22 cellular contexts compared by ENCODE assay signal in the genomic region with DNA sequence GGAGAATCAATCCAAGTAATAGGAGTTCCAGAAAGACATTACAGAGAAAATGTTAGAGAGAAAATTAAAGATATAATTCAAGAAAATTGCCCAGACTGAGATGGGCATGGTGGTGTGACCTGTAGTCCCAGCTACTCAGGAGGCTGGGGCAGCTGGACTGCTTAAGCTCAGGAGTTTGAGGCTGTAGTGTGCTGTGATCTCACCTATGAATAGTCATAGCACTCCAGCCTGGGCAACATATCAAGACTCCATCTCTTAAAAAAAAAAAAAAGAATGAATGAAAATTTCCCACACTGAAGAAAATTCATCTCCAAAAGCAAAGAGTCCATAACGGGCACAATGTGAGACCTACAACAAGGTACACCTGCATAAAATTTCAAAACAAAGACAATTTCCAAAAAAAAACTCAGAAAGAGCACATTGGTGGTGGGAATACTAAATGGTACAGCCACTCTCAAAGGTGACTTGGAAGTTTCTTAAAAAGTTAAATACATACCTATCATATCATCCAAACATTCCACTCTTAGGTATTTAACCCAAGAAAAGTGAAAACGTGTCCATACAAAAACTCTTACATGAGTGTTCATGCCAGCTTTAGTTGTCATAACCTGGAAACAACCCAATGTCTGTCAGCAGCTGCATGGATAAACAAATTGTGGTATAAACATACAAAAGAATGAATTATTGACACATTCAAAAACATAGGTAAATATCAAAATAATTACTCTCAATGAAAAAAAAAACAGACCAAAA. TPM values are rescaled to one million over a fixed set of nuclear protein-coding genes. Genes with fewer than 3 reads are reported as not detected.
DNase-seq lines count a peak whose midpoint lies in the region; ATAC-seq, FAIRE-seq and TF ChIP-seq lines count a peak whose summit lies in the region.
"Had no signal": no experiment of that assay in that cellular context is flagged by ENCODE, and none has a peak within 500 bp of the region (broad histone marks: within the 10 kb centered on the region; RNA-seq: fewer than 3 reads in every experiment).

No MANE protein-coding gene starts in this region.

- no peak for TF ChIP-seq CTCF in mammary epithelial cell (conservative IDR thresholded peaks at IDR 0.05 in 1 of 2, IDR thresholded peaks at IDR 0.05 in 1 of 2; ENCODE audit: extremely low read depth in 1 of 2, insufficient read depth in 1 of 2, low read depth in 1 of 2, low read length in 2 of 2)
- no peak for TF ChIP-seq CTCF in breast epithelium (IDR thresholded peaks at IDR 0.05)
- TF ChIP-seq CTCF in coronary artery (IDR thresholded peaks at IDR 0.05) = no peak
- TF ChIP-seq CTCF in keratinocyte (optimal IDR thresholded peaks at IDR 0.05 in 1 of 3, IDR thresholded peaks at IDR 0.05 in 1 of 3, conservative IDR thresholded peaks at IDR 0.05 in 1 of 3; ENCODE audit: extremely low read depth in 1 of 3, insufficient read depth in 2 of 3, low read length in 3 of 3) = no peak
- no peak for TF ChIP-seq CTCF in PC-3 (conservative IDR thresholded peaks at IDR 0.05; ENCODE audit: low read depth, low read length)

- H3K27me3 ChIP-seq in mammary epithelial cell (ENCODE audit: insufficient read depth, low read length) = no peaks in the 10 kb centered on the region
- no peaks in the 10 kb centered on the region for H3K27me3 ChIP-seq in breast epithelium
- H3K27me3 ChIP-seq in keratinocyte (ENCODE audit: control insufficient read depth, extremely low read depth, insufficient read depth, low read length) = no peaks in the 10 kb centered on the region
- H3K27me3 ChIP-seq in PC-3 (ENCODE audit: low read length) = no peaks in the 10 kb centered on the region
- H3K27me3 ChIP-seq: BE2C; BLaER1 treated with 17β-estradiol and CSF1 and Interleukin-3, amounts not matched to agents 10 nM and 100 nM had no signal

- H3K36me3 ChIP-seq in mammary epithelial cell (ENCODE audit: insufficient read depth, low read length) (no peaks in the 10 kb centered on the region), breast epithelium (no peaks in the 10 kb centered on the region), keratinocyte (ENCODE audit: control insufficient read depth in 2 of 2, extremely low read depth in 1 of 2, insufficient read depth in 2 of 2, low read length in 2 of 2) (no peaks in the 10 kb centered on the region), PC-3 (ENCODE audit: low read depth, low read length) (no peaks in the 10 kb centered on the region)
- H3K36me3 ChIP-seq: BE2C; BLaER1 treated with 17β-estradiol and CSF1 and Interleukin-3, amounts not matched to agents 10 nM and 100 nM had no signal

- peaks cover 26% of the 10 kb centered on the region for H3K4me1 ChIP-seq in mammary epithelial cell (ENCODE audit: insufficient read depth, low read length)
- no peaks in the 10 kb centered on the region for H3K4me1 ChIP-seq in breast epithelium
- peaks cover 24% of the 10 kb centered on the region for H3K4me1 ChIP-seq in keratinocyte (ENCODE audit: control insufficient read depth, extremely low read depth, insufficient read depth, low read length)
- H3K4me1 ChIP-seq in PC-3 (ENCODE audit: insufficient read depth, low read length) = no peaks in the 10 kb centered on the region; the same call in 1 of the 2 replicates

- 0% methylated on average over 1 of the region's 2 CpGs for WGBS in mammary epithelial cell (ENCODE audit: low coverage, missing lambda C conversion rate)

- no peaks in the 10 kb centered on the region for H3K9me2 ChIP-seq in PC-3 (replicated peaks; ENCODE audit: low read length)

- in situ Hi-C loops in mammary epithelial cell (cut with MboI; ENCODE audit: low sequenced_read_pairs in 2 of 2) = no loop called here

- ATAC-seq in PC-3 = no peak

- no peak for TF ChIP-seq POLR2A in breast epithelium (IDR thresholded peaks at IDR 0.05)

- H3K9me3 ChIP-seq in mammary epithelial cell (replicated peaks; ENCODE audit: insufficient read depth, low read length) = no peaks in the 10 kb centered on the region
- no peaks in the 10 kb centered on the region for H3K9me3 ChIP-seq in breast epithelium
- H3K9me3 ChIP-seq in keratinocyte (ENCODE audit: control insufficient read depth, low read depth, low read length) = no peaks in the 10 kb centered on the region
- H3K9me3 ChIP-seq in PC-3 (ENCODE audit: low read length) = no peaks in the 10 kb centered on the region
- H3K9me3 ChIP-seq: BE2C; BLaER1 treated with 17β-estradiol and CSF1 and Interleukin-3, amounts not matched to agents 10 nM and 100 nM had no signal

- H4K20me1 ChIP-seq in mammary epithelial cell (ENCODE audit: insufficient read depth, low read length) (no peaks in the 10 kb centered on the region), keratinocyte (ENCODE audit: control insufficient read depth, extremely low read depth, insufficient read depth, low read length) (no peaks in the 10 kb centered on the region), PC-3 (ENCODE audit: low read length) (no peaks in the 10 kb centered on the region)
- H4K20me1 ChIP-seq: BLaER1 treated with 17β-estradiol and CSF1 and Interleukin-3, amounts not matched to agents 10 nM and 100 nM had no signal

- H3K4me2 ChIP-seq in mammary epithelial cell (ENCODE audit: insufficient read depth, low read depth, low read length) (peak overlapping the region; percentile 55), keratinocyte (ENCODE audit: control insufficient read depth, extremely low read depth, insufficient read depth, low read depth, low read length) (peak overlapping the region; percentile 73), PC-3 (ENCODE audit: low read length) (no peak overlapping the region)

- H3K27ac ChIP-seq in mammary epithelial cell (ENCODE audit: insufficient read depth, low read depth, low read length) = peak overlapping the region; percentile 11
- no peak overlapping the region for H3K27ac ChIP-seq in breast epithelium
- H3K27ac ChIP-seq in coronary artery = no peak overlapping the region
- peak overlapping the region; percentile 68 for H3K27ac ChIP-seq in epithelial cell of prostate
- peak overlapping the region; percentile 33 for H3K27ac ChIP-seq in keratinocyte (ENCODE audit: control insufficient read depth, insufficient read depth, low read length)
- no peak overlapping the region for H3K27ac ChIP-seq in substantia nigra (ENCODE audit: low read depth, low read length, poor library complexity, severe bottlenecking)
- no peak overlapping the region for H3K27ac ChIP-seq in PC-3 (ENCODE audit: low read length)
- H3K27ac ChIP-seq: 22Rv1; BLaER1 treated with 17β-estradiol and CSF1 and Interleukin-3, amounts not matched to agents 10 nM and 100 nM; GM23248 had no signal

- no peaks in the 10 kb centered on the region for H3K9me1 ChIP-seq in keratinocyte (ENCODE audit: control insufficient read depth, extremely low read depth, insufficient read depth, low read length)

- DNase-seq in mammary epithelial cell = peak; percentile 72
- DNase-seq in breast epithelium (ENCODE audit: low spot score in 2 of 2) = no peak
- DNase-seq in coronary artery (ENCODE audit: low spot score) = peak; percentile 11
- DNase-seq in epithelial cell of prostate (ENCODE audit: low read depth, low spot score) = peak; percentile 52
- DNase-seq in keratinocyte (ENCODE audit: low read depth, low spot score) = peak; percentile 60
- DNase-seq in substantia nigra (lab: John Stamatoyannopoulos, UW) = no peak
- DNase-seq in retina = no peak
- no peak for DNase-seq in PC-3
- DNase-seq: BE2C; Calu3; CD4-positive, alpha-beta T cell; CD8-positive, alpha-beta memory T cell; DMS53; DMS79 treated with DMSO at 0.1 percent for 48 hours; GM23248; H7; HCEC 1CT had no signal

- H2AFZ ChIP-seq in mammary epithelial cell (ENCODE audit: low read depth, low read length) (no peak overlapping the region), keratinocyte (ENCODE audit: control insufficient read depth, low read length) (peak overlapping the region; percentile 8), PC-3 (ENCODE audit: low read length) (no peak overlapping the region)
- H2AFZ ChIP-seq: GM23248 had no signal

- H3K79me2 ChIP-seq in mammary epithelial cell (ENCODE audit: insufficient read depth, low read length) = no peaks in the 10 kb centered on the region
- no peaks in the 10 kb centered on the region for H3K79me2 ChIP-seq in keratinocyte (ENCODE audit: control insufficient read depth, insufficient read depth, low read length)
- no peaks in the 10 kb centered on the region for H3K79me2 ChIP-seq in PC-3 (ENCODE audit: low read length)

- BruUV-seq in mammary epithelial cell (replicated peaks; lab: Mats Ljungman, UMichigan) = no TSS peak
- no TSS peak for BruUV-seq in PC-3 (replicated peaks; lab: Mats Ljungman, UMichigan)

- no peaks in the 10 kb centered on the region for H3F3A ChIP-seq in PC-3 (ENCODE audit: low read length, unreplicated experiment)

- no peak overlapping the region for H3K4me3 ChIP-seq in mammary epithelial cell (replicated peaks in 1 of 3; ENCODE audit: insufficient read depth in 1 of 3, low read depth in 2 of 3, low read length in 3 of 3)
- no peak overlapping the region for H3K4me3 ChIP-seq in breast epithelium
- no peak overlapping the region for H3K4me3 ChIP-seq in coronary artery
- peak overlapping the region in 1 of 3 experiments; percentile 15 for H3K4me3 ChIP-seq in keratinocyte (ENCODE audit: control insufficient read depth in 2 of 3, extremely low read depth in 1 of 3, insufficient read depth in 2 of 3, low read depth in 1 of 3, low read length in 3 of 3)
- H3K4me3 ChIP-seq in PC-3 (ENCODE audit: low read length) = no peak overlapping the region
- H3K4me3 ChIP-seq: BLaER1 treated with 17β-estradiol and CSF1 and Interleukin-3, amounts not matched to agents 10 nM and 100 nM; GM23248 had no signal

- intact Hi-C loops in mammary epithelial cell (cut with micrococcal nuclease) = no loop called here
- intact Hi-C loops in breast epithelium (cut with DNase I; ENCODE audit: low total_unique reads) = no loop called here
- intact Hi-C loops in PC-3 (cut with micrococcal nuclease) = no loop called here

- POLR2A ChIA-PET in PC-3 (lab: Charles Lee; ENCODE audit: unreplicated experiment) = no interaction called here

- dilution Hi-C loops in mammary epithelial cell (cut with HindIII; ENCODE audit: low sequenced_read_pairs) (no loop called here), keratinocyte (cut with MboI; ENCODE audit: extremely low pct_ligation_motif_present, low sequenced_read_pairs) (no loop called here)

- no peak overlapping the region for H3K9ac ChIP-seq in mammary epithelial cell (ENCODE audit: insufficient read depth, low read length)
- no peak overlapping the region for H3K9ac ChIP-seq in keratinocyte (ENCODE audit: control insufficient read depth, extremely low read depth, insufficient read depth, low read length)
- no peak overlapping the region for H3K9ac ChIP-seq in PC-3 (ENCODE audit: low read length)
- H3K9ac ChIP-seq: BLaER1 treated with 17β-estradiol and CSF1 and Interleukin-3, amounts not matched to agents 10 nM and 100 nM; GM23248 had no signal

- CTCF ChIA-PET in mammary epithelial cell (lab: Charles Lee; ENCODE audit: low non-redundant PET) (interaction anchor here (0.6 to 0.7 kb wide), 2 partner anchors 244 to 350 kb away, joined by 6 to 8 read pairs; no protein-coding TSS in a partner anchor), PC-3 (lab: Charles Lee) (no interaction called here)

- peak; percentile 91 for FAIRE-seq in keratinocyte (lab: Jason Lieb, UNC)
- FAIRE-seq: A204.1, GM19239, H1 had no signal

RNA-seq across cellular contexts. Expression of a gene that starts 6.9 kb away (rescaled TPM):
- total RNA-seq in mammary epithelial cell = 10 to 100 TPM; 16.8 to 33.5 TPM
- polyA plus RNA-seq in mammary epithelial cell = 27.3 TPM
- polyA minus RNA-seq in mammary epithelial cell = 31.1 TPM
- 10 to 100 TPM; 34.0 to 39.2 (median 36.4) TPM for total RNA-seq in breast epithelium
- 51.0 to 87.8 TPM (median 66.4 TPM) in 3 replicates for polyA plus RNA-seq in keratinocyte
- polyA plus RNA-seq in keratinocyte (2011; ENCODE audit: low read depth) = 26.7 TPM
- polyA plus RNA-seq in keratinocyte (2011; cell fraction: cytosol; rRNA removed) = 79.8 and 97.8 TPM in 2 replicates
- polyA plus RNA-seq in keratinocyte (2011; cell fraction: nucleus; rRNA removed) = 16.2 and 23.1 TPM in 2 replicates
- 62.0 and 82.8 TPM in 2 replicates for polyA plus RNA-seq in keratinocyte (2012; ENCODE audit: low replicate concordance)
- polyA minus RNA-seq in keratinocyte = 2.9 to 22.3 TPM (median 17.0 TPM) in 3 replicates
- 43.5 TPM for polyA minus RNA-seq in keratinocyte (2011; cell fraction: cytosol; rRNA and poly(A)+ RNA removed)
- 6.0 and 6.7 TPM in 2 replicates for polyA minus RNA-seq in keratinocyte (2011; cell fraction: nucleus; rRNA and poly(A)+ RNA removed)
- 22.0 and 27.6 TPM in 2 replicates for total RNA-seq in PC-3 (2014; rRNA removed)

RNA-seq across cellular contexts. Expression of a gene that starts 47.3 kb away (rescaled TPM):
- total RNA-seq in mammary epithelial cell = 100 to 1,000 TPM in 1 of 2 donors, 10 to 100 TPM in 1; 47.8 to 141 TPM
- 66.3 TPM for polyA plus RNA-seq in mammary epithelial cell
- 25.1 TPM for polyA minus RNA-seq in mammary epithelial cell
- total RNA-seq in breast epithelium = 100 to 1,000 TPM in 1 of 3 donors, 10 to 100 TPM in 2; 73.3 to 110 (median 76.4) TPM
- 66.9 to 117 TPM (median 98.1 TPM) in 3 replicates for polyA plus RNA-seq in keratinocyte
- 181 TPM for polyA plus RNA-seq in keratinocyte (2011; ENCODE audit: low read depth)
- 42.0 and 70.2 TPM in 2 replicates for polyA plus RNA-seq in keratinocyte (2011; cell fraction: cytosol; rRNA removed)
- 193 and 255 TPM in 2 replicates for polyA plus RNA-seq in keratinocyte (2011; cell fraction: nucleus; rRNA removed)
- polyA plus RNA-seq in keratinocyte (2012; ENCODE audit: low replicate concordance) = 70.7 and 108 TPM in 2 replicates
- polyA minus RNA-seq in keratinocyte = 23.8 to 78.1 TPM (median 32.4 TPM) in 3 replicates
- polyA minus RNA-seq in keratinocyte (2011; cell fraction: cytosol; rRNA and poly(A)+ RNA removed) = 24.4 TPM
- 35.2 and 69.0 TPM in 2 replicates for polyA minus RNA-seq in keratinocyte (2011; cell fraction: nucleus; rRNA and poly(A)+ RNA removed)
- 42.8 and 46.6 TPM in 2 replicates for total RNA-seq in PC-3 (2014; rRNA removed)

Comparison
In these comparisons a context has a peak if more than half of its experiments do, and no peak if none do; other contexts are left out.
1. DNase-seq: peak in mammary epithelial cell (single experiment), coronary artery (single experiment), epithelial cell of prostate (single experiment) and keratinocyte (single experiment); none in breast epithelium (0 of 2), substantia nigra (0 of 49), retina (single experiment) and PC-3 (single experiment).
2. H3K27ac ChIP-seq: peak in mammary epithelial cell (single experiment), epithelial cell of prostate (single experiment) and keratinocyte (single experiment); none in breast epithelium (0 of 2), coronary artery (0 of 2), substantia nigra (single experiment) and PC-3 (single experiment).